ENCODE assay signal across 8 cellular contexts in genomic region chr1:87084247-87084836, GRCh38.
DNase-seq lines count a peak whose midpoint lies in the region; ATAC-seq, FAIRE-seq and TF ChIP-seq lines count a peak whose summit lies in the region.

No MANE protein-coding gene starts in this region.

- DNase-seq in D721Med (ENCODE audit: insufficient read length, low spot score) (no peak), endodermal cell (no peak), omental fat pad (ENCODE audit: low spot score) (no peak), hepatic stellate cell (ENCODE audit: low spot score) (no peak)

- 83 to 100% methylated on average over 1 to 3 of the region's 3 CpGs for WGBS in endodermal cell (ENCODE audit: insufficient coverage in 1 of 2, insufficient read length in 1 of 2), 2 experiments

- peaks cover 12% of the 10 kb centered on the region for H3K4me1 ChIP-seq in OCI-LY1 (ENCODE audit: insufficient read depth, low read length, severe bottlenecking)
- H3K4me1 ChIP-seq in endodermal cell (ENCODE audit: control insufficient read depth, insufficient read depth, low read length), result peaks cover 13% of the 10 kb centered on the region

- H3K4me3 ChIP-seq in OCI-LY1 (ENCODE audit: low read depth, low read length, poor library complexity, severe bottlenecking) (no peak overlapping the region), endodermal cell (ENCODE audit: low read length) (no peak overlapping the region)

- no peaks in the 10 kb centered on the region for H3K79me2 ChIP-seq in OCI-LY1 (ENCODE audit: insufficient read depth, low read length)

- H4K20me1 ChIP-seq in OCI-LY1 (ENCODE audit: insufficient read depth, low read length), result no peaks in the 10 kb centered on the region

- no peaks in the 10 kb centered on the region for H3K9me3 Mint-ChIP-seq in endodermal cell

- H3K4me2 ChIP-seq in OCI-LY1 (ENCODE audit: low read length), result no peak overlapping the region

- no peak overlapping the region for H2AFZ ChIP-seq in OCI-LY1 (ENCODE audit: low read length)

- no peak overlapping the region for H3K27ac ChIP-seq in OCI-LY1 (ENCODE audit: low read depth, low read length, poor library complexity, severe bottlenecking)
- no peak overlapping the region for H3K27ac ChIP-seq in endodermal cell (ENCODE audit: low read depth, low read length)

- H3K4me1 Mint-ChIP-seq in endodermal cell, result peaks cover 17% of the 10 kb centered on the region

- TF ChIP-seq CTCF in D721Med (IDR thresholded peaks at IDR 0.05; ENCODE audit: insufficient read depth, missing control alignments), result peak; percentile 56
- TF ChIP-seq CTCF in OCI-LY1 (IDR thresholded peaks at IDR 0.05; ENCODE audit: low read length), result peak; percentile 31
- peak; percentile 78 for TF ChIP-seq CTCF in endodermal cell (conservative IDR thresholded peaks at IDR 0.05)
- TF ChIP-seq CTCF in omental fat pad (IDR thresholded peaks at IDR 0.05), result no peak

- H3F3A ChIP-seq in OCI-LY1 (ENCODE audit: insufficient read depth, low read length), result no peaks in the 10 kb centered on the region

- no peaks in the 10 kb centered on the region for H3K9me2 ChIP-seq in OCI-LY1 (ENCODE audit: low read depth, low read length)

- no peak overlapping the region for H3K27ac Mint-ChIP-seq in endodermal cell

- H3K9me3 ChIP-seq in OCI-LY1 (ENCODE audit: low read length), result no peaks in the 10 kb centered on the region
- H3K9me3 ChIP-seq in endodermal cell (ENCODE audit: control insufficient read depth, low read length), result no peaks in the 10 kb centered on the region

- H3K4me3 Mint-ChIP-seq in endodermal cell, result no peak overlapping the region

- H3K36me3 ChIP-seq in OCI-LY1 (ENCODE audit: insufficient read depth, low read length) (peaks cover 10% of the 10 kb centered on the region; the same call in 1 of the 2 replicates), endodermal cell (ENCODE audit: control insufficient read depth, insufficient read depth, low read length) (no peaks in the 10 kb centered on the region)

- ATAC-seq in HG03342 (IDR thresholded peaks at IDR 0.05; ENCODE audit: unreplicated experiment) (peak; percentile 50), omental fat pad (ENCODE audit: low FRiP score) (peak; percentile 44), HG02642 (IDR thresholded peaks at IDR 0.05; ENCODE audit: poor library complexity, unreplicated experiment) (no peak), HG03025 (IDR thresholded peaks at IDR 0.05; ENCODE audit: low FRiP score, unreplicated experiment) (no peak)

- H3K9ac ChIP-seq in OCI-LY1 (ENCODE audit: low read length) (no peak overlapping the region), endodermal cell (ENCODE audit: extremely low read depth, low read length, poor library complexity, severe bottlenecking) (no peak overlapping the region)

- FAIRE-seq in D721Med (lab: Jason Lieb, UNC), result no peak

- no peaks in the 10 kb centered on the region for H3K27me3 ChIP-seq in OCI-LY1 (ENCODE audit: insufficient read depth, low read length)
- no peaks in the 10 kb centered on the region for H3K27me3 ChIP-seq in endodermal cell (ENCODE audit: control insufficient read depth, insufficient read depth, low read length, poor library complexity, severe bottlenecking)

- no peaks in the 10 kb centered on the region for H3K27me3 Mint-ChIP-seq in endodermal cell (ENCODE audit: insufficient read depth)

- peaks cover 6% of the 10 kb centered on the region for H3K36me3 Mint-ChIP-seq in endodermal cell (ENCODE audit: low read depth)

Comparison
In these comparisons a context has a peak if more than half of its experiments do, and no peak if none do; other contexts are left out.
1. CTCF ChIP-seq: peak in D721Med (single experiment), OCI-LY1 (single experiment) and endodermal cell (single experiment); none in omental fat pad (0 of 3).
2. ATAC-seq: peak in HG03342 (single experiment) and omental fat pad (single experiment); none in HG02642 (single experiment) and HG03025 (single experiment).